ENCODE assay signal across 14 cellular contexts in the genomic region with DNA sequence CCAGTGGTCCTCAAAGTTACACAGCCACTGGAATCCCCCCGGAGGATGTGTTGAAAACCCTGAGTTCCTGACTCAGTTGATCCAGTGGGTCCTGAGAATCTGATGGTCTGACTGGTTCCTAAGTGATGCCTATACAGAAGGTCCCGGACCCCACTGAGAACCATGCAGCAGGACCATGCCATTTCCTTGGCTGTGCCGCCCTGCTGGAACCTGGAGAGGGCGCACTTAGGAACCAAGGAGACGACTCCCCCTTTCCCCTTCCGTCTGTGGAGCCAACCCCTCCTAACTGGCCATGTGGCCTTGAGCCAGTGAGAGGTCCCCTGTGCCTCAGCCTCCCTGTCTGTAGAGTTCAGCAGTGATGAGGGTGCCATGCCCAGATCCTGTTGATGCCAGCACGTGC. TPM values are rescaled to one million over a fixed set of nuclear protein-coding genes. Genes with fewer than 3 reads are reported as not detected.
DNase-seq lines count a peak whose midpoint lies in the region; ATAC-seq and TF ChIP-seq lines count a peak whose summit lies in the region.
"Had no signal": no experiment of that assay in that cellular context is flagged by ENCODE, and none has a peak within 500 bp of the region (broad histone marks: within the 10 kb centered on the region; RNA-seq: fewer than 3 reads in every experiment).

No MANE protein-coding gene starts in this region.

- H3K4me3 ChIP-seq in HUES6 (ENCODE audit: low read depth, low read length) (no peak overlapping the region), brain microvascular endothelial cell (ENCODE audit: low read depth, low read length) (no peak overlapping the region)
- H3K4me3 ChIP-seq: adrenal gland, testis had no signal

- H3K9ac ChIP-seq in HUES6 (ENCODE audit: low read length) = peak overlapping the region; percentile 34

- no peaks in the 10 kb centered on the region for H3K9me3 Mint-ChIP-seq in neural crest cell

- in situ Hi-C loops in brain microvascular endothelial cell (cut with HindIII; ENCODE audit: low pct_ligation_motif_present, low sequenced_read_pairs) = no loop called here

- TF ChIP-seq CTCF in brain microvascular endothelial cell (IDR thresholded peaks at IDR 0.05; ENCODE audit: low read depth, low read length, missing control alignments) (peak; percentile 53), neural crest cell (conservative IDR thresholded peaks at IDR 0.05) (peak; percentile 27)

- DNase-seq in ELR (ENCODE audit: low read depth) (peak; percentile 31), brain microvascular endothelial cell (no peak), neural crest cell (ENCODE audit: low read depth, low spot score) (no peak), NCI-H526 (lab: John Stamatoyannopoulos, UW) (no peak), KG1 (lab: John Stamatoyannopoulos, UW) (no peak), NCI-H2107 treated with DMSO at 0.1 percent for 48 hours (lab: John Stamatoyannopoulos, UW; ENCODE audit: unreplicated experiment) (no peak)
- DNase-seq: activated T-cell treated with anti-CD3 and anti-CD28 coated beads, Interleukin-2, amount 50 U/mL, for 48 hours; adrenal gland; effector memory CD4-positive, alpha-beta T cell; NCI-H1105 treated with DMSO at 0.1 percent for 48 hours; testis had no signal

- peak overlapping the region; percentile 27 for H3K27ac Mint-ChIP-seq in neural crest cell (ENCODE audit: unreplicated experiment)

- peaks cover 2% of the 10 kb centered on the region for H3K27me3 Mint-ChIP-seq in neural crest cell (ENCODE audit: low read depth)

- no peaks in the 10 kb centered on the region for H3K9me3 ChIP-seq in HUES6 (ENCODE audit: control insufficient read depth, insufficient read depth, low read depth, low read length)
- H3K9me3 ChIP-seq: adrenal gland, testis had no signal

- peaks cover 9% of the 10 kb centered on the region for H3K4me1 Mint-ChIP-seq in neural crest cell

- H3K27ac ChIP-seq in HUES6 (ENCODE audit: low read depth, low read length) (no peak overlapping the region; the same call in 1 of the 2 replicates), brain microvascular endothelial cell (no peak overlapping the region)
- H3K27ac ChIP-seq: adrenal gland, testis had no signal

- no peak overlapping the region for H3K4me3 Mint-ChIP-seq in neural crest cell

- no peak for ATAC-seq in HG03025 (IDR thresholded peaks at IDR 0.05; ENCODE audit: low FRiP score, unreplicated experiment)
- ATAC-seq: left lobe of liver had no signal

- H3K36me3 ChIP-seq in HUES6 (ENCODE audit: control insufficient read depth, insufficient read depth, low read length) = 0 out of 2 replicates have a peak, but pooled peaks cover 5% of the 10 kb centered on the region
- H3K36me3 ChIP-seq in brain microvascular endothelial cell (replicated peaks) = no peaks in the 10 kb centered on the region
- H3K36me3 ChIP-seq: adrenal gland had no signal

- no peaks in the 10 kb centered on the region for H3K27me3 ChIP-seq in HUES6 (ENCODE audit: control insufficient read depth, insufficient read depth, low read length)
- H3K27me3 ChIP-seq in brain microvascular endothelial cell (replicated peaks) = no peaks in the 10 kb centered on the region
- H3K27me3 ChIP-seq: testis had no signal

- peaks cover 16% of the 10 kb centered on the region for H3K4me1 ChIP-seq in HUES6 (ENCODE audit: control insufficient read depth, insufficient read depth, low read length)
- H3K4me1 ChIP-seq: adrenal gland, testis had no signal

- H3K36me3 Mint-ChIP-seq in neural crest cell (ENCODE audit: low read depth) = no peaks in the 10 kb centered on the region

RNA-seq across cellular contexts. Expression of gene C16orf74, which starts 22.0 kb away (rescaled TPM):
- total RNA-seq in neural crest cell = 1.2 TPM in 2 replicates

RNA-seq across cellular contexts. Expression of gene GINS2, which starts 40.1 kb away (rescaled TPM):
- 74.0 and 82.2 TPM in 2 replicates for total RNA-seq in neural crest cell
